8 cellular contexts compared by ENCODE assay signal in the genomic region with DNA sequence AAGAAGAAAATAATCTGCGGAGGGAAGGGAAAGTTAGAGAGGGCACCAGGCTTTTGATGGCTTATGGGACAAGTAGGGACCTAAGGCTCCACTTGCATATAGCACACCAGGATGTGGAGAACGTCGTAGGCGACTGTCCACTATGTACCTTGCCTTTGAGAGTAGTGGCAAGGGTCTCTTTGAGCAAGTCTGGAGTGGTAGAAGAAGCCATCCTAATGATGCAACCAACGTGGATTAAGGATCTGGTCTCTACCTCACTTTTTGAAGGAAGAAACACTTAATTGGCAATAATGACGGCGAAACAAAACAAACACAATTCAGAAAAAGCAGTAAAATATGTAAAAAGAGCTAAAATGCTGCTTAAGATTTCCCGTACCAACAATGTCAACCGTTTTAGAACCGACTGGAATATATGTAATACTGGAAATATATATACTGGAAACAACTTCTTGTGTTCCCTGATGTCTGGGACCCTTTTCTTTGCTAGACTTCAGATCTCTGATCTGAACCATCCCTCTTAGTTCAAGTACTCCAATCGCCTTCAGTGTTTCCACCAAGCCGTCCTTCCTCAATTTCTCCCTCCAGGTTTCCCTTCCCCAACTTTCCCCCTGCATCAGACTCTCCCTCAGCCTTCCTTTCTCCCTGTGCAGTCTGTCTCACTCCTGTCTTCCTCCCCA. TPM values are rescaled to one million over a fixed set of nuclear protein-coding genes. Genes with fewer than 3 reads are reported as not detected.
DNase-seq lines count a peak whose midpoint lies in the region; ATAC-seq and TF ChIP-seq lines count a peak whose summit lies in the region.

No MANE protein-coding gene starts in this region.

- ATAC-seq in heart right ventricle (no peak), left ventricle myocardium superior (no peak), body of pancreas (no peak), memory B cell (ENCODE audit: low read depth) (no peak), GM21825 (IDR thresholded peaks at IDR 0.05; ENCODE audit: unreplicated experiment) (no peak)

- no peaks in the 10 kb centered on the region for H3K9me3 Mint-ChIP-seq in memory B cell

- H3K9me3 ChIP-seq in heart right ventricle (no peaks in the 10 kb centered on the region), body of pancreas (no peaks in the 10 kb centered on the region), uterus (no peaks in the 10 kb centered on the region)

- DNase-seq in heart right ventricle = no peak
- DNase-seq in left ventricle myocardium superior = no peak
- no peak for DNase-seq in body of pancreas
- DNase-seq in memory B cell (ENCODE audit: low spot score in 2 of 2) = no peak
- DNase-seq in uterus = no peak
- no peak for DNase-seq in GM20000 (ENCODE audit: low spot score)
- DNase-seq in posterior vena cava (ENCODE audit: low spot score) = no peak

- H3K27me3 ChIP-seq in heart right ventricle (no peaks in the 10 kb centered on the region), body of pancreas (no peaks in the 10 kb centered on the region), uterus (no peaks in the 10 kb centered on the region)

- H3K27me3 Mint-ChIP-seq in memory B cell = no peaks in the 10 kb centered on the region

- H3K27ac Mint-ChIP-seq in memory B cell = peak overlapping the region; percentile 89

- H3K4me3 ChIP-seq in heart right ventricle = peak overlapping the region in 9 of 10 donors; percentile 41 to 100 (median 95)
- peak overlapping the region; percentile 30 to 40 for H3K4me3 ChIP-seq in body of pancreas
- H3K4me3 ChIP-seq in uterus = peak overlapping the region; percentile 59 to 90

- H3K27ac ChIP-seq in heart right ventricle (peak overlapping the region; percentile 11 to 100 (median 100)), body of pancreas (peak overlapping the region; percentile 67 to 98 (median 96)), uterus (peak overlapping the region; percentile 95 to 98)

- no peak for TF ChIP-seq POLR2A in body of pancreas (IDR thresholded peaks at IDR 0.05)
- no peak for TF ChIP-seq POLR2A in uterus (IDR thresholded peaks at IDR 0.05)

- peaks cover 2% of the 10 kb centered on the region for H3K36me3 Mint-ChIP-seq in memory B cell

- intact Hi-C loops in heart right ventricle (cut with DNase I) (loop anchor here in 3 of 10 donors (5.0 to 10.0 kb wide), 2 partner anchors 52 to 59 kb away; partner anchors contain the start of gene TMEM39B (in 1 of the 3)), left ventricle myocardium superior (cut with micrococcal nuclease) (no loop called here), body of pancreas (cut with DNase I) (no loop called here), uterus (cut with DNase I; ENCODE audit: low total_unique reads) (no loop called here), posterior vena cava (cut with DNase I) (no loop called here)

- peaks cover 24% of the 10 kb centered on the region for H3K4me1 Mint-ChIP-seq in memory B cell

- H3K36me3 ChIP-seq in heart right ventricle = peaks cover 0 to 14% (median 0%) of the 10 kb centered on the region in 9 donors
- H3K36me3 ChIP-seq in body of pancreas (replicated peaks in 1 of 2; ENCODE audit: insufficient read depth in 1 of 2, low read depth in 2 of 2) = no peaks in the 10 kb centered on the region
- no peaks in the 10 kb centered on the region for H3K36me3 ChIP-seq in uterus

- TF ChIP-seq CTCF in heart right ventricle (IDR thresholded peaks at IDR 0.05) (no peak), body of pancreas (IDR thresholded peaks at IDR 0.05) (no peak), uterus (IDR thresholded peaks at IDR 0.05) (no peak), GM20000 (IDR thresholded peaks at IDR 0.05; ENCODE audit: extremely low read depth, missing control alignments) (no peak)

- peak overlapping the region; percentile 87 for H3K4me3 Mint-ChIP-seq in memory B cell

- peaks cover 0 to 46% (median 38%) of the 10 kb centered on the region in 9 donors for H3K4me1 ChIP-seq in heart right ventricle
- H3K4me1 ChIP-seq in body of pancreas = peaks cover 20% of the 10 kb centered on the region
- H3K4me1 ChIP-seq in uterus = peaks cover 0 to 2% of the 10 kb centered on the region in 2 donors

- WGBS in heart right ventricle, 2 donors = 58 to 61% methylated on average over 12 of the region's 12 CpGs
- WGBS in body of pancreas, 2 donors = 47 to 53% methylated on average over 12 of the region's 12 CpGs

RNA-seq across cellular contexts. Expression of gene KHDRBS1, which starts 0.8 kb away (rescaled TPM):
- total RNA-seq in heart right ventricle (10 to 100 TPM; 64.6 to 78.3 (median 67.1) TPM), left ventricle myocardium superior (61.7 TPM), body of pancreas (10 to 100 TPM; 36.6 to 37.1 TPM), uterus (100 to 1,000 TPM in 2 of 4 donors, 10 to 100 TPM in 2; 40.9 to 142 (median 96.5) TPM), posterior vena cava (10 to 100 TPM; 68.8 to 71.5 TPM)
- 10 to 100 TPM; 33.2 to 41.2 TPM for polyA plus RNA-seq in heart right ventricle

RNA-seq across cellular contexts. Expression of gene TMEM39B, which starts 59.9 kb away (rescaled TPM):
- total RNA-seq in heart right ventricle (10 to 100 TPM in 1 of 10 donors, 1 to 10 TPM in 9; 4.8 to 15.5 (median 6.5) TPM), left ventricle myocardium superior (5.6 TPM), body of pancreas (10 to 100 TPM in 1 of 2 donors, 1 to 10 TPM in 1; 4.4 to 10.2 TPM), uterus (10 to 100 TPM in 1 of 4 donors, 1 to 10 TPM in 2, under 1 TPM in 1; 0.88 to 22.4 (median 3.6) TPM), posterior vena cava (10 to 100 TPM; 11.5 to 14.5 TPM)
- 1 to 10 TPM; 7.2 to 7.5 TPM for polyA plus RNA-seq in heart right ventricle

Comparison
In these comparisons a context has a peak if more than half of its experiments do, and no peak if none do; other contexts are left out.
1. H3K4me3 ChIP-seq: peak in every context shown above with its lines; median percentile 95 in heart right ventricle; 74 in uterus; 35 in body of pancreas.